ENCODE assay signal across 8 cellular contexts in genomic region chr19:927044-927706, GRCh38. TPM values are rescaled to one million over a fixed set of nuclear protein-coding genes. Genes with fewer than 3 reads are reported as not detected.
DNase-seq lines count a peak whose midpoint lies in the region; ATAC-seq and TF ChIP-seq lines count a peak whose summit lies in the region.

No MANE protein-coding gene starts in this region.

- ATAC-seq in HG03520 (IDR thresholded peaks at IDR 0.05; ENCODE audit: unreplicated experiment), result no peak
- ATAC-seq in GM18517 (IDR thresholded peaks at IDR 0.05; ENCODE audit: unreplicated experiment), result no peak

- no peak overlapping the region for H3K27ac ChIP-seq in ACC112 (ENCODE audit: low read depth, low read length)
- peak overlapping the region in 4 of 5 donors; percentile 58 to 81 (median 76) for H3K27ac ChIP-seq in adrenal gland
- peak overlapping the region; percentile 67 for H3K27ac ChIP-seq in subcutaneous abdominal adipose tissue (ENCODE audit: low read depth, low read length)

- no peak overlapping the region for H3K9ac ChIP-seq in subcutaneous abdominal adipose tissue (ENCODE audit: low read length in 5 of 5)

- no peaks in the 10 kb centered on the region for H3K9me3 ChIP-seq in adrenal gland (replicated peaks in 1 of 3)
- no peaks in the 10 kb centered on the region for H3K9me3 ChIP-seq in subcutaneous abdominal adipose tissue (ENCODE audit: control insufficient read depth in 5 of 5, low read length in 5 of 5)

- no peak for TF ChIP-seq CTCF in adrenal gland (IDR thresholded peaks at IDR 0.05)

- H3K36me3 ChIP-seq in ACC112 (ENCODE audit: insufficient read depth, low read length) (no peaks in the 10 kb centered on the region), H7 (replicated peaks; ENCODE audit: control insufficient read depth, insufficient read depth, low read length) (peaks cover 1% of the 10 kb centered on the region; the same call in 1 of the 2 replicates), adrenal gland (replicated peaks in 1 of 2) (no peaks in the 10 kb centered on the region), subcutaneous abdominal adipose tissue (ENCODE audit: control insufficient read depth in 5 of 5, insufficient read depth in 5 of 5, low read length in 5 of 5) (peaks cover 0 to 17% (median 7%) of the 10 kb centered on the region in 5 donors)

- H3K4me1 ChIP-seq in ACC112 (ENCODE audit: control insufficient read depth, insufficient read depth, low read length, unreplicated experiment), result no peaks in the 10 kb centered on the region
- peaks cover 5 to 13% of the 10 kb centered on the region in 2 donors for H3K4me1 ChIP-seq in adrenal gland (replicated peaks in 1 of 2)
- peaks cover 0 to 42% (median 35%) of the 10 kb centered on the region in 5 donors for H3K4me1 ChIP-seq in subcutaneous abdominal adipose tissue (ENCODE audit: control insufficient read depth in 5 of 5, insufficient read depth in 5 of 5, low read length in 5 of 5)

- intact Hi-C loops in adrenal gland (cut with DNase I), result no loop called here

- no peak for TF ChIP-seq POLR2A in adrenal gland (IDR thresholded peaks at IDR 0.05)

- 0 to 4% (median 1%) methylated on average over 4 to 28 of the region's 28 CpGs for WGBS in adrenal gland, 4 donors

- peaks cover 10% of the 10 kb centered on the region for H3K79me2 ChIP-seq in ACC112 (ENCODE audit: control insufficient read depth, insufficient read depth, low read length, unreplicated experiment)

- DNase-seq in H7 (peak; percentile 94), adrenal gland (peak; percentile 61 to 84 (median 71)), iris pigment epithelial cell (ENCODE audit: low read depth) (peak; percentile 62), cerebellar cortex (ENCODE audit: low spot score) (no peak)

- H3K27me3 ChIP-seq in ACC112 (ENCODE audit: insufficient read depth, low read length) (no peaks in the 10 kb centered on the region), H7 (ENCODE audit: control insufficient read depth, insufficient read depth, low read length) (no peaks in the 10 kb centered on the region), adrenal gland (no peaks in the 10 kb centered on the region), subcutaneous abdominal adipose tissue (ENCODE audit: control insufficient read depth in 5 of 5, insufficient read depth in 4 of 5, low read length in 5 of 5) (no peaks in the 10 kb centered on the region)

- no peak overlapping the region for H2AFZ ChIP-seq in ACC112 (ENCODE audit: low read length, unreplicated experiment)

- H3K4me3 ChIP-seq in ACC112 (ENCODE audit: low read depth, low read length) (peak overlapping the region; percentile 81), H7 (ENCODE audit: insufficient read depth, low read depth, low read length) (peak overlapping the region; percentile 91), adrenal gland (peak overlapping the region in 3 of 4 donors; percentile 11 to 73 (median 71)), subcutaneous abdominal adipose tissue (ENCODE audit: low read depth in 1 of 5, low read length in 5 of 5) (peak overlapping the region; percentile 35 to 87 (median 80))

RNA-seq across cellular contexts. Expression of gene ARID3A, which starts 1.3 kb away (rescaled TPM):
- total RNA-seq in H7 (2014; rRNA removed; shearing (Covaris generic)), result 85.4 and 92.6 TPM in 2 replicates
- total RNA-seq in adrenal gland, result 10 to 100 TPM in 1 of 8 donors, 1 to 10 TPM in 7; 4.2 to 10.2 (median 8.3) TPM
- polyA plus RNA-seq in adrenal gland, result 1 to 10 TPM; 1.6 to 6.7 (median 2.1) TPM

RNA-seq across cellular contexts. Expression of gene KISS1R, which starts 10.0 kb away (rescaled TPM):
- total RNA-seq in H7 (2014; rRNA removed; shearing (Covaris generic)), result 0.67 and 1.4 TPM in 2 replicates
- total RNA-seq in adrenal gland, result under 1 TPM in 1 of 8 donors, not detected in 7; 0.25 TPM
- not detected for polyA plus RNA-seq in adrenal gland

RNA-seq across cellular contexts. Expression of gene R3HDM4, which starts 14.2 kb away (rescaled TPM):
- 47.5 and 49.9 TPM in 2 replicates for total RNA-seq in H7 (2014; rRNA removed; shearing (Covaris generic))
- 10 to 100 TPM in 7 of 8 donors, 1 to 10 TPM in 1; 8.9 to 40.5 (median 29.6) TPM for total RNA-seq in adrenal gland
- 10 to 100 TPM; 19.8 to 59.5 (median 57.7) TPM for polyA plus RNA-seq in adrenal gland

RNA-seq across cellular contexts. Expression of gene RNU6-9, which starts 33.9 kb away (rescaled TPM):
- total RNA-seq in H7 (2014; rRNA removed; shearing (Covaris generic)), result not detected in 2 replicates
- not detected for total RNA-seq in adrenal gland
- not detected for polyA plus RNA-seq in adrenal gland

RNA-seq across cellular contexts. Expression of gene MED16, which starts 34.2 kb away (rescaled TPM):
- 29.5 and 36.2 TPM in 2 replicates for total RNA-seq in H7 (2014; rRNA removed; shearing (Covaris generic))
- total RNA-seq in adrenal gland, result 100 to 1,000 TPM in 1 of 8 donors, 10 to 100 TPM in 7; 46.1 to 101 (median 62.6) TPM
- 100 to 1,000 TPM in 2 of 3 donors, 1 to 10 TPM in 1; 5.3 to 139 (median 127) TPM for polyA plus RNA-seq in adrenal gland
